10 cellular contexts compared by ENCODE assay signal in genomic region chr7:1433128-1433920, GRCh38.
"Had no signal": no experiment of that assay in that cellular context is flagged by ENCODE, and none has a peak within 500 bp of the region (broad histone marks: within the 10 kb centered on the region; RNA-seq: fewer than 3 reads in every experiment).

No MANE protein-coding gene starts in this region.

- H3K27ac ChIP-seq: dorsolateral prefrontal cortex, ovary, stomach, thyroid gland had no signal

- H3K4me3 ChIP-seq: dorsolateral prefrontal cortex, lung, ovary, stomach, thyroid gland had no signal

- FAIRE-seq: colon, frontal cortex, small intestine had no signal

- DNase-seq: kidney glomerular epithelial cell, occipital lobe had no signal

- H3K9me3 ChIP-seq: ovary, stomach, thyroid gland had no signal

- H3K27me3 ChIP-seq: ovary, thyroid gland had no signal

- H3K36me3 ChIP-seq: ovary, thyroid gland had no signal

- H3K4me1 ChIP-seq: thyroid gland had no signal
